ENCODE assay signal across 9 cellular contexts in genomic region chr4:5081441-5081999, GRCh38.
"Had no signal": no experiment of that assay in that cellular context is flagged by ENCODE, and none has a peak within 500 bp of the region (broad histone marks: within the 10 kb centered on the region; RNA-seq: fewer than 3 reads in every experiment).

No MANE protein-coding gene starts in this region.

- H3K4me2 ChIP-seq: GM23338 had no signal

- ATAC-seq: GM23338 had no signal

- FAIRE-seq: H1, H54 had no signal

- H3K4me3 ChIP-seq: GM23338 had no signal

- H2AFZ ChIP-seq: GM23338 had no signal

- H3K27ac ChIP-seq: HL-60 had no signal

- H3K4me3 Mint-ChIP-seq: GM23338, H9, HFFc6 had no signal

- DNase-seq: H9, HCEC 1CT, HFFc6, IMR-90, KBM-7 had no signal

- H3K27ac Mint-ChIP-seq: GM23338, HFFc6 had no signal
